Comparison of ENCODE assay signal across 29 cellular contexts in the genomic region with DNA sequence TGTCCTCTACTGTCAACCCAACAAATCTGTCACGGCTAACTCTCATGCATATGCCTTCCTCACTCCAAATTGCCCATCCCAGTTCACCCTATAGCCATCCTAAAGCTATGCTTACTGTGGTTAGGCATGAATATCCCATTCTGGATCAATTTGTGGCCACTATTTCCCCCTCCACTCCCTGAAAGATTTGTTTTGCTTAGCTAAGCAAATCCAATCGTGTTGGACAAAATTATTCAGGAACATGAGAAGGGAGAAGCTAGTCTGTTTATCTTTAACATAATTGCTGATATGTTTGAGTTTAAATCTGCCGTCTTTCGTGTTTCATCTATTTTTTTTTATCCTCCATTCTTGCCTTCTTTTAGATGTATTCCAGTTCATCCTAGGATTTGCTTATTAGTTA.
"Had no signal": no experiment of that assay in that cellular context is flagged by ENCODE, and none has a peak within 500 bp of the region (broad histone marks: within the 10 kb centered on the region; RNA-seq: fewer than 3 reads in every experiment).

No MANE protein-coding gene starts in this region.

- H3K27me3 Mint-ChIP-seq: activated CD4-positive, alpha-beta memory T cell treated with anti-CD3 and anti-CD28 coated beads, Interleukin-2, amount 10 ng/mL, durations not matched to agents 7 days and 5 days; activated CD4-positive, alpha-beta T cell treated with anti-CD3 and anti-CD28 coated beads, Interleukin-2, amount 10 ng/mL, durations not matched to agents 7 days and 5 days; activated naive CD8-positive, alpha-beta T cell treated with anti-CD3 and anti-CD28 coated beads, Interleukin-2, amount 10 ng/mL, durations not matched to agents 7 days and 5 days; naive B cell; stimulated activated memory B cell treated with anti-CD40 and anti-IgM and Interleukin-4, amounts not matched to agents 10 μg/mL and 1 μg/mL and 100 μg/mL, for 72 hours had no signal

- H3K36me3 ChIP-seq: ovary, prostate gland had no signal

- H3K27ac ChIP-seq: epithelial cell of prostate, esophagus squamous epithelium, neutrophil, ovary, prostate gland, sigmoid colon, tibial nerve, VCaP had no signal

- DNase-seq: activated CD4-positive, alpha-beta memory T cell treated with anti-CD3 and anti-CD28 coated beads, Interleukin-2, amount 10 ng/mL, durations not matched to agents 7 days and 5 days; activated CD4-positive, alpha-beta T cell treated with anti-CD3 and anti-CD28 coated beads, Interleukin-2, amount 10 ng/mL, durations not matched to agents 7 days and 5 days; activated effector memory CD4-positive, alpha-beta T cell treated with anti-CD3 and anti-CD28 coated beads, Interleukin-2, amount 50 U/mL, for 16 hours; activated naive CD4-positive, alpha-beta T cell treated with anti-CD3 and anti-CD28 coated beads for 36 hours; activated naive CD8-positive, alpha-beta T cell treated with anti-CD3 and anti-CD28 coated beads, Interleukin-2, amount 10 ng/mL, durations not matched to agents 7 days and 5 days; central memory CD4-positive, alpha-beta T cell; endodermal cell; esophagus squamous epithelium; foreskin melanocyte; glutamatergic neuron; islet precursor cell; left colon; mammary epithelial cell; naive B cell; nephron progenitor cell; ovary; retina; sigmoid colon; small intestine; stimulated activated CD4-positive, alpha-beta T cell treated with anti-CD3 and anti-CD28 coated beads, Interleukin-4, amount 100 ng/mL, for 24 hours; T-helper 9 cell had no signal

- FAIRE-seq: small intestine had no signal

- H3K27me3 ChIP-seq: esophagus squamous epithelium, neutrophil, ovary, sigmoid colon, tibial nerve had no signal

- H3K27ac Mint-ChIP-seq: activated CD4-positive, alpha-beta memory T cell treated with anti-CD3 and anti-CD28 coated beads, Interleukin-2, amount 10 ng/mL, durations not matched to agents 7 days and 5 days; activated CD4-positive, alpha-beta T cell treated with anti-CD3 and anti-CD28 coated beads, Interleukin-2, amount 10 ng/mL, durations not matched to agents 7 days and 5 days; activated naive CD4-positive, alpha-beta T cell treated with anti-CD3 and anti-CD28 coated beads for 36 hours; activated naive CD8-positive, alpha-beta T cell treated with anti-CD3 and anti-CD28 coated beads, Interleukin-2, amount 10 ng/mL, durations not matched to agents 7 days and 5 days; endodermal cell; mesothelial cell of epicardium; nephron progenitor cell; stimulated activated memory B cell treated with anti-CD40 and anti-IgM and Interleukin-4, amounts not matched to agents 10 μg/mL and 1 μg/mL and 100 μg/mL, for 72 hours had no signal

- ATAC-seq: activated CD4-positive, CD25-positive, alpha-beta regulatory T cell treated with anti-CD3 and anti-CD28 coated beads, Interleukin-2, amount 50 U/mL, for 24 hours; stimulated activated memory B cell treated with anti-CD40 and anti-IgM and Interleukin-4, amounts not matched to agents 10 μg/mL and 1 μg/mL and 100 μg/mL, for 72 hours had no signal

- H3K4me1 Mint-ChIP-seq: activated naive CD8-positive, alpha-beta T cell treated with anti-CD3 and anti-CD28 coated beads, Interleukin-2, amount 10 ng/mL, durations not matched to agents 7 days and 5 days; endodermal cell; mesothelial cell of epicardium; nephron progenitor cell had no signal

- H3K9me3 Mint-ChIP-seq: activated CD4-positive, alpha-beta memory T cell treated with anti-CD3 and anti-CD28 coated beads, Interleukin-2, amount 10 ng/mL, durations not matched to agents 7 days and 5 days; activated CD4-positive, alpha-beta T cell treated with anti-CD3 and anti-CD28 coated beads, Interleukin-2, amount 10 ng/mL, durations not matched to agents 7 days and 5 days; activated naive CD4-positive, alpha-beta T cell treated with anti-CD3 and anti-CD28 coated beads for 36 hours; activated naive CD8-positive, alpha-beta T cell treated with anti-CD3 and anti-CD28 coated beads, Interleukin-2, amount 10 ng/mL, durations not matched to agents 7 days and 5 days; endodermal cell; stimulated activated memory B cell treated with anti-CD40 and anti-IgM and Interleukin-4, amounts not matched to agents 10 μg/mL and 1 μg/mL and 100 μg/mL, for 72 hours had no signal

- H3K9me3 ChIP-seq: neutrophil, ovary, prostate gland, sigmoid colon had no signal

- H3K4me3 Mint-ChIP-seq: activated CD4-positive, alpha-beta memory T cell treated with anti-CD3 and anti-CD28 coated beads, Interleukin-2, amount 10 ng/mL, durations not matched to agents 7 days and 5 days; activated CD4-positive, alpha-beta T cell treated with anti-CD3 and anti-CD28 coated beads, Interleukin-2, amount 10 ng/mL, durations not matched to agents 7 days and 5 days; activated naive CD4-positive, alpha-beta T cell treated with anti-CD3 and anti-CD28 coated beads for 36 hours; activated naive CD8-positive, alpha-beta T cell treated with anti-CD3 and anti-CD28 coated beads, Interleukin-2, amount 10 ng/mL, durations not matched to agents 7 days and 5 days; endodermal cell; mesothelial cell of epicardium; naive B cell; nephron progenitor cell; stimulated activated memory B cell treated with anti-CD40 and anti-IgM and Interleukin-4, amounts not matched to agents 10 μg/mL and 1 μg/mL and 100 μg/mL, for 72 hours had no signal

- H3K4me3 ChIP-seq: esophagus squamous epithelium, ovary, prostate gland, sigmoid colon, tibial nerve had no signal

- H3K4me1 ChIP-seq: prostate gland, sigmoid colon, tibial nerve had no signal
